Comparison of ENCODE assay signal across 8 cellular contexts in the genomic region with DNA sequence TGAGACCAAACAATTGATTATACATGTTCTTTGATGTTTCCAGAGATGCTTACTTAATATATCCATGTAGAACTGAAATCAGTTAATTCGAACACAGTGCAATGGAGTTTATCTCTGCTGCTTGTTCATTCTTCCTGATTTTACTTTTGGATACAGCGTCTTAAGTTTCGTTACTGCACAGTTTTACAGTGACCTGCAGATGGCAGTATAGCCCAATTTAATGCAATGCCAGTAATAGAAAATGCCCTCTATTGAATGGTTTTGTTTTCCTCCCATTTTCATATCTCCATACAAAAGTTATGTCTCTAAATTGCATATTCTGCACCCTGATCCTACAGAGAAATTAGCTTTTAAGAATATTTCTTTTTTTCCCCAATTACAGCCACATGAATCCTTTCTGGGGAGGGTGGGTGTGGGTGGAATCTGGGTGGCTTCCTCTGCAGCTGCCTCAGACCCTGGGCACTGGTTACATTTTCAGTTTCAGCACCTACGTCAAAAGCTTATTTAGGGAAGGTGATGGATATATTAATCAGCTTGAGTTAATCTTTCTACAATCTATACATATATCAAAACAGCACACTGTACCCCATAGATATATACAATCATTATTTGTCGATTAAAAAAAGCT.
DNase-seq lines count a peak whose midpoint lies in the region; ATAC-seq and TF ChIP-seq lines count a peak whose summit lies in the region.

No MANE protein-coding gene starts in this region.

- H3K4me3 ChIP-seq in AG04450 (ENCODE audit: low read depth, low read length) (no peak overlapping the region), retinal pigment epithelial cell (ENCODE audit: low read length) (no peak overlapping the region)

- H3K27ac ChIP-seq in AG04450 (ENCODE audit: low read depth, low read length) = no peak overlapping the region

- no peaks in the 10 kb centered on the region for H3K9me3 Mint-ChIP-seq in activated T-cell treated with anti-CD3 and anti-CD28 coated beads, Interleukin-2, amount 50 U/mL, for 4 hours

- H3K36me3 Mint-ChIP-seq in activated T-cell treated with anti-CD3 and anti-CD28 coated beads, Interleukin-2, amount 50 U/mL, for 4 hours (ENCODE audit: insufficient read depth) = no peaks in the 10 kb centered on the region

- ATAC-seq in HG02938 (IDR thresholded peaks at IDR 0.05; ENCODE audit: unreplicated experiment) = peak; percentile 70
- ATAC-seq in activated T-cell treated with anti-CD3 and anti-CD28 coated beads, Interleukin-2, amount 50 U/mL, for 4 hours = peak; percentile 62 to 75

- no peaks in the 10 kb centered on the region for H3K9me3 ChIP-seq in AG04450 (ENCODE audit: control insufficient read depth, insufficient read depth, low read length)

- no peaks in the 10 kb centered on the region for H3K27me3 Mint-ChIP-seq in activated T-cell treated with anti-CD3 and anti-CD28 coated beads, Interleukin-2, amount 50 U/mL, for 4 hours (ENCODE audit: low read depth)

- H3K4me3 Mint-ChIP-seq in activated T-cell treated with anti-CD3 and anti-CD28 coated beads, Interleukin-2, amount 50 U/mL, for 4 hours = peak overlapping the region; percentile 20

- H3K4me1 Mint-ChIP-seq in activated T-cell treated with anti-CD3 and anti-CD28 coated beads, Interleukin-2, amount 50 U/mL, for 4 hours (ENCODE audit: low read depth) = peaks cover 23% of the 10 kb centered on the region

- POLR2A ChIA-PET in AG04450 (lab: Yijun Ruan, JAX) = no interaction called here

- TF ChIP-seq CTCF in AG04450 (IDR thresholded peaks at IDR 0.05; ENCODE audit: low read depth, low read length) (peak; percentile 75), retinal pigment epithelial cell (conservative IDR thresholded peaks at IDR 0.05; ENCODE audit: low read depth, low read length) (peak; percentile 79)

- CTCF ChIA-PET in AG04450 (lab: Charles Lee) = interaction anchor here (0.6 to 4.5 kb wide), 28 partner anchors 9 to 356 kb away, joined by 3 to 160 read pairs (median 5); partner anchors contain the start of gene MUCL1

- H3K27me3 ChIP-seq in AG04450 (ENCODE audit: control insufficient read depth, insufficient read depth, low read length) = no peaks in the 10 kb centered on the region

- peak; percentile 15 for DNase-seq in AG04450 (ENCODE audit: low read depth, low spot score)
- DNase-seq in GM03348 (ENCODE audit: low spot score) = peak; percentile 70
- peak; percentile 63 for DNase-seq in NCI-H748 (lab: John Stamatoyannopoulos, UW; ENCODE audit: unreplicated experiment)
- peak; percentile 11 for DNase-seq in activated T-cell treated with anti-CD3 and anti-CD28 coated beads, Interleukin-2, amount 50 U/mL, for 4 hours
- DNase-seq in germinal center (ENCODE audit: low spot score) = peak; percentile 63
- DNase-seq in retinal pigment epithelial cell (ENCODE audit: low read depth) = peak; percentile 3
- DNase-seq in activated effector memory CD4-positive, alpha-beta T cell treated with anti-CD3 and anti-CD28 coated beads, Interleukin-2, amount 50 U/mL, for 16 hours = no peak
